ENCODE assay signal across 8 cellular contexts in genomic region chr1:154221815-154222081, GRCh38. TPM values are rescaled to one million over a fixed set of nuclear protein-coding genes. Genes with fewer than 3 reads are reported as not detected.
DNase-seq lines count a peak whose midpoint lies in the region; ATAC-seq and TF ChIP-seq lines count a peak whose summit lies in the region.

No MANE protein-coding gene starts in this region.

- peak overlapping the region; percentile 93 for H3K27ac Mint-ChIP-seq in osteocyte (ENCODE audit: unreplicated experiment)

- H3K4me3 Mint-ChIP-seq in osteocyte (ENCODE audit: unreplicated experiment): peak overlapping the region; percentile 90

- no peaks in the 10 kb centered on the region for H3K9me3 ChIP-seq in SJSA1 (replicated peaks)

- peak overlapping the region; percentile 70 for H3K4me3 ChIP-seq in SJSA1
- H3K4me3 ChIP-seq in epithelial cell of proximal tubule (ENCODE audit: low read depth, low read length): peak overlapping the region; percentile 71

- ATAC-seq in HG03280 (IDR thresholded peaks at IDR 0.05; ENCODE audit: unreplicated experiment) (no peak), GM19452 (IDR thresholded peaks at IDR 0.05; ENCODE audit: unreplicated experiment) (no peak)

- peak; percentile 50 for DNase-seq in NCI-H82 (lab: John Stamatoyannopoulos, UW)
- DNase-seq in NCI-H82 treated with DMSO at 0.1 percent for 48 hours (lab: John Stamatoyannopoulos, UW; ENCODE audit: unreplicated experiment): no peak
- peak in 1 of 2 experiments; percentile 62 for DNase-seq in SJSA1 (ENCODE audit: low read depth in 1 of 2, low spot score in 2 of 2)
- no peak for DNase-seq in epithelial cell of proximal tubule (ENCODE audit: low read depth)
- DNase-seq in osteocyte (ENCODE audit: extremely low spot score, unreplicated experiment): no peak
- DNase-seq in NCI-H146 (lab: John Stamatoyannopoulos, UW): no peak

- peaks cover 27% of the 10 kb centered on the region for H3K36me3 Mint-ChIP-seq in osteocyte (ENCODE audit: unreplicated experiment)

- H3K27me3 Mint-ChIP-seq in osteocyte (ENCODE audit: unreplicated experiment): no peaks in the 10 kb centered on the region

- TF ChIP-seq CTCF in epithelial cell of proximal tubule (conservative IDR thresholded peaks at IDR 0.05; ENCODE audit: low read depth, low read length) (no peak), osteocyte (IDR thresholded peaks at IDR 0.05) (no peak)

- H3K27me3 ChIP-seq in SJSA1 (replicated peaks): no peaks in the 10 kb centered on the region

- H3K36me3 ChIP-seq in SJSA1: peaks cover 65% of the 10 kb centered on the region

- H3K9me3 Mint-ChIP-seq in osteocyte (ENCODE audit: unreplicated experiment): no peaks in the 10 kb centered on the region

- H3K27ac ChIP-seq in SJSA1: peak overlapping the region; percentile 87

- H3K4me1 Mint-ChIP-seq in osteocyte (ENCODE audit: unreplicated experiment): peaks cover 54% of the 10 kb centered on the region

- peaks cover 22% of the 10 kb centered on the region for H3K4me1 ChIP-seq in SJSA1 (replicated peaks)

RNA-seq across cellular contexts. Expression of gene UBAP2L, which starts 1.0 kb away (rescaled TPM):
- 83.4 and 92.1 TPM in 2 replicates for total RNA-seq in SJSA1 (2014; rRNA removed; shearing (Covaris generic))
- total RNA-seq in epithelial cell of proximal tubule (56.4 and 74.7 TPM in 2 replicates), osteocyte (224 and 236 TPM in 2 replicates)

RNA-seq across cellular contexts. Expression of gene CFAP141, which starts 15.6 kb away (rescaled TPM):
- total RNA-seq in SJSA1 (2014; rRNA removed; shearing (Covaris generic)): not detected in 2 replicates
- total RNA-seq in epithelial cell of proximal tubule: not detected in 2 replicates
- total RNA-seq in osteocyte: not detected in 2 replicates

RNA-seq across cellular contexts. Expression of gene TPM3, which starts 29.8 kb away (rescaled TPM):
- total RNA-seq in SJSA1 (2014; rRNA removed; shearing (Covaris generic)): 847 and 1,117 TPM in 2 replicates
- 569 and 700 TPM in 2 replicates for total RNA-seq in epithelial cell of proximal tubule
- 194 TPM in 2 replicates for total RNA-seq in osteocyte

RNA-seq across cellular contexts. Expression of gene HAX1, which starts 50.7 kb away (rescaled TPM):
- 175 and 184 TPM in 2 replicates for total RNA-seq in SJSA1 (2014; rRNA removed; shearing (Covaris generic))
- total RNA-seq in epithelial cell of proximal tubule: 86.1 and 149 TPM in 2 replicates
- total RNA-seq in osteocyte: 93.7 and 99.9 TPM in 2 replicates
